ENCODE assay signal across 8 cellular contexts in genomic region chr12:10214877-10215267, GRCh38. TPM values are rescaled to one million over a fixed set of nuclear protein-coding genes. Genes with fewer than 3 reads are reported as not detected.
A peak's percentile ranks its signal among the peaks of the same experiment; 100 is the strongest.
DNase-seq lines count a peak whose midpoint lies in the region; ATAC-seq, FAIRE-seq and TF ChIP-seq lines count a peak whose summit lies in the region.

No MANE protein-coding gene starts in this region.

- no peak for ATAC-seq in natural killer cell
- no peak for ATAC-seq in HG02885 (IDR thresholded peaks at IDR 0.05; ENCODE audit: poor library complexity, unreplicated experiment)

- H3K27ac Mint-ChIP-seq in natural killer cell, result peak overlapping the region; percentile 91 to 97

- no peaks in the 10 kb centered on the region for H3K36me3 Mint-ChIP-seq in natural killer cell

- DNase-seq in AG10803 (ENCODE audit: low read depth) (peak; percentile 8), NCI-H460 (ENCODE audit: extremely low read depth, low read depth) (peak; percentile 33), H1 (ENCODE audit: low read depth in 1 of 2, low spot score in 2 of 2) (no peak), natural killer cell (no peak), posterior vena cava (ENCODE audit: low spot score) (no peak), hippocampal formation (lab: John Stamatoyannopoulos, UW) (no peak), DMS79 (lab: John Stamatoyannopoulos, UW) (no peak)

- H3K27ac ChIP-seq in H1 (ENCODE audit: low read depth, low read length), result no peak overlapping the region

- no peak overlapping the region for H3K14ac ChIP-seq in H1 (ENCODE audit: insufficient read length)

- H3K27me3 Mint-ChIP-seq in natural killer cell (ENCODE audit: low read depth in 2 of 2), result no peaks in the 10 kb centered on the region

- peaks cover 32 to 34% of the 10 kb centered on the region in 2 donors for H3K4me1 Mint-ChIP-seq in natural killer cell

- no peak overlapping the region for H3K18ac ChIP-seq in H1 (ENCODE audit: extremely low read depth, low read length)

- no peak overlapping the region for H2BK12ac ChIP-seq in H1 (ENCODE audit: low read depth, low read length)

- H4K20me1 ChIP-seq in H1 (replicated peaks in 1 of 2; ENCODE audit: control insufficient read depth in 1 of 2, insufficient read depth in 2 of 2, low read length in 2 of 2), result no peaks in the 10 kb centered on the region

- TF ChIP-seq CTCF in AG10803 (conservative IDR thresholded peaks at IDR 0.05; ENCODE audit: low read length) (no peak), H1 (IDR thresholded peaks at IDR 0.05; ENCODE audit: control extremely low read depth in 1 of 3, insufficient read depth in 1 of 3, low read depth in 1 of 3, low read length in 3 of 3) (no peak), natural killer cell (IDR thresholded peaks at IDR 0.05) (no peak)

- no peak overlapping the region for H3K23ac ChIP-seq in H1 (ENCODE audit: insufficient read length)

- TF ChIP-seq RAD21 in H1 (IDR thresholded peaks at IDR 0.05 in 1 of 2, conservative IDR thresholded peaks at IDR 0.05 in 1 of 2; ENCODE audit: low read depth in 2 of 2, low read length in 2 of 2), result no peak

- H3K36me3 ChIP-seq in H1 (ENCODE audit: control insufficient read depth in 2 of 4, insufficient read depth in 4 of 4, low read length in 3 of 4), result peaks cover 0 to 8% (median 3%) of the 10 kb centered on the region in 4 experiments; a peak in 6 of 8 replicates

- H4K91ac ChIP-seq in H1 (replicated peaks; ENCODE audit: insufficient read length, low read length), result no peak overlapping the region

- H3K79me2 ChIP-seq in H1 (ENCODE audit: control insufficient read depth in 1 of 2, insufficient read depth in 2 of 2, low read length in 2 of 2), result peaks cover 0 to 38% of the 10 kb centered on the region in 2 experiments; a peak in 3 of 4 replicates

- no peak overlapping the region for H3K4ac ChIP-seq in H1 (replicated peaks; ENCODE audit: insufficient read length, low read depth, low read length)

- peaks cover 2% of the 10 kb centered on the region; the same call in 1 of the 2 replicates for H3K79me1 ChIP-seq in H1 (ENCODE audit: low read depth, low read length)

- TF ChIP-seq POLR2A in H1 (IDR thresholded peaks at IDR 0.05; ENCODE audit: control extremely low read depth in 1 of 2, low read depth in 2 of 2, low read length in 2 of 2), result no peak

- no peak overlapping the region for H2BK5ac ChIP-seq in H1 (ENCODE audit: low read depth, low read length)

- peak overlapping the region; percentile 95 for H3K4me3 Mint-ChIP-seq in natural killer cell

- FAIRE-seq in H1 (lab: Jason Lieb, UNC), result no peak

- no peak overlapping the region for H4K5ac ChIP-seq in H1 (ENCODE audit: insufficient read length, low read depth, low read length)

- CTCF ChIA-PET in H1 (lab: Charles Lee; ENCODE audit: partially characterized antibody), result interaction anchor here (1.5 to 2.2 kb wide), 2 partner anchors 21 to 62 kb away, joined by 7 to 8 read pairs; no protein-coding TSS in a partner anchor

- peak overlapping the region; percentile 99 for H3K4me3 ChIP-seq in AG10803 (ENCODE audit: low read length)
- peak overlapping the region in 2 of 4 experiments; percentile 66 to 97; a peak in 5 of 8 replicates for H3K4me3 ChIP-seq in H1 (ENCODE audit: extremely low read depth in 1 of 4, insufficient read depth in 2 of 4, low read depth in 3 of 4, low read length in 4 of 4)

- 86% methylated on average over 3 of the region's 3 CpGs; no CpG with 5 or more reads in 1 of the 2 experiments for WGBS in H1 (ENCODE audit: extremely low coverage in 1 of 2, insufficient coverage in 1 of 2, insufficient read length in 1 of 2, insufficient replicate concordance in 2 of 2, low coverage in 1 of 2, low lambda C conversion rate in 2 of 2, missing lambda C conversion rate in 1 of 2), 2 experiments

- H2AK5ac ChIP-seq in H1 (ENCODE audit: low read depth, low read length), result no peak overlapping the region

- H2BK120ac ChIP-seq in H1 (replicated peaks; ENCODE audit: low read depth, low read length), result no peak overlapping the region

- H3K27me3 ChIP-seq in H1 (replicated peaks in 1 of 4; ENCODE audit: control insufficient read depth in 3 of 4, extremely low read depth in 1 of 4, insufficient read depth in 3 of 4, low read length in 3 of 4), result no peaks in the 10 kb centered on the region

- no peak overlapping the region for H2AFZ ChIP-seq in H1 (ENCODE audit: low read length)

- no peaks in the 10 kb centered on the region for H3K9me3 Mint-ChIP-seq in natural killer cell

- H3K56ac ChIP-seq in H1 (replicated peaks; ENCODE audit: insufficient read length, low read depth, low read length), result no peak overlapping the region

- no peaks in the 10 kb centered on the region for H3K9me3 ChIP-seq in H1 (ENCODE audit: insufficient read depth in 2 of 2, low read depth in 1 of 2, low read length in 1 of 2)

- POLR2A ChIA-PET in H1 (lab: Charles Lee; ENCODE audit: partially characterized antibody), result interaction anchor here (1.2 to 3.1 kb wide), 3 partner anchors 9 to 503 kb away, joined by 3 to 14 read pairs (median 13); no protein-coding TSS in a partner anchor

- H3K9ac ChIP-seq in H1 (replicated peaks in 1 of 4; ENCODE audit: extremely low read depth in 1 of 4, low read depth in 3 of 4, low read length in 3 of 4), result no peak overlapping the region; a peak in 1 of 7 replicates

- peak overlapping the region; percentile 72 to 94 for H3K4me2 ChIP-seq in H1 (ENCODE audit: insufficient read depth in 1 of 2, low read depth in 2 of 2, low read length in 2 of 2)

- no peak overlapping the region for H2BK20ac ChIP-seq in H1 (ENCODE audit: low read length)

- H3K23me2 ChIP-seq in H1 (ENCODE audit: low read depth, low read length), result peaks cover 8% of the 10 kb centered on the region

- TF ChIP-seq EP300 in H1 (IDR thresholded peaks at IDR 0.05; ENCODE audit: borderline replicate concordance in 1 of 2, low read depth in 2 of 2, low read length in 2 of 2), result no peak

- H2BK15ac ChIP-seq in H1 (ENCODE audit: low read length), result no peak overlapping the region

- intact Hi-C loops in natural killer cell (cut with micrococcal nuclease) (loop anchor here (5.0 to 10.0 kb wide), 2 partner anchors 282 to 570 kb away; no protein-coding TSS in a partner anchor), posterior vena cava (cut with DNase I) (loop anchor here in 1 of 2 donors (10.0 kb wide), 1 partner anchor 960 kb away; the partner anchor contains the start of gene SMIM10L1)

- peaks cover 0 to 10% (median 3%) of the 10 kb centered on the region in 4 experiments; a peak in 5 of 7 replicates for H3K4me1 ChIP-seq in H1 (replicated peaks in 1 of 4; ENCODE audit: control insufficient read depth in 3 of 4, insufficient read depth in 4 of 4, low read length in 3 of 4)

- H4K8ac ChIP-seq in H1 (ENCODE audit: extremely low read depth, insufficient read depth, low read length), result no peak overlapping the region

TF ChIP-seq in H1, 55 proteins besides CTCF, POLR2A, EP300 and RAD21 (continues in another document):
- no peak for TF ChIP-seq RBBP5 (IDR thresholded peaks at IDR 0.05; ENCODE audit: borderline replicate concordance, low read depth, low read length)
- TF ChIP-seq SP2 (IDR thresholded peaks at IDR 0.05; ENCODE audit: low read length), result no peak
- TF ChIP-seq TAF7 (optimal IDR thresholded peaks at IDR 0.05; ENCODE audit: borderline replicate concordance, low read depth, low read length), result no peak
- no peak for TF ChIP-seq BCL11A (IDR thresholded peaks at IDR 0.05; ENCODE audit: low read depth in 2 of 2, low read length in 2 of 2)
- no peak for TF ChIP-seq ZNF274 (IDR thresholded peaks at IDR 0.05; ENCODE audit: borderline replicate concordance, extremely low read depth, low read length)

RNA-seq across cellular contexts. Expression of gene GABARAPL1, which starts 2.2 kb away (rescaled TPM):
- total RNA-seq in NCI-H460 (2014; rRNA removed; shearing (Covaris generic)), result 38.1 and 42.7 TPM in 2 replicates
- 19.5 and 37.0 TPM in 2 replicates for polyA plus RNA-seq in NCI-H460 (2014; cell fraction: nucleus; rRNA removed)
- 80.9 and 87.9 TPM in 2 replicates for total RNA-seq in H1 (2021; fragmentation: NEBNext Ultra II Directional; extraction: Animal tissue kit (Norgen Biotek cat#: 25700))
- 35.9 and 56.1 TPM in 2 replicates for polyA plus RNA-seq in H1 (2011; rRNA removed)
- polyA plus RNA-seq in H1 (2011; cell fraction: cytosol; rRNA removed), result 72.5 TPM
- 30.2 TPM for polyA plus RNA-seq in H1 (2011; cell fraction: nucleus; rRNA removed)
- polyA plus RNA-seq in H1 (2012, experiment 1 of 2), result 77.9 to 103 TPM (median 89.7 TPM) in 4 replicates
- 34.4 TPM for polyA plus RNA-seq in H1 (2012, experiment 2 of 2)
- polyA plus RNA-seq in H1 (2013, experiment 1 of 2), result 39.6 TPM
- polyA plus RNA-seq in H1 (2013, experiment 2 of 2), result 41.7 TPM
- polyA minus RNA-seq in H1 (2011; rRNA and poly(A)+ RNA removed), result 57.8 and 71.4 TPM in 2 replicates
- 26.6 TPM for polyA minus RNA-seq in H1 (2011; cell fraction: cytosol; rRNA and poly(A)+ RNA removed)
- 35.1 TPM for polyA minus RNA-seq in H1 (2011; cell fraction: nucleus; rRNA and poly(A)+ RNA removed)
- total RNA-seq in natural killer cell, result 100 to 1,000 TPM; 157 to 233 (median 160) TPM
- 10 to 100 TPM; 73.5 to 77.0 TPM for total RNA-seq in posterior vena cava

RNA-seq across cellular contexts. Expression of gene TMEM52B, which starts 36.0 kb away (rescaled TPM):
- not detected in 2 replicates for total RNA-seq in NCI-H460 (2014; rRNA removed; shearing (Covaris generic))
- polyA plus RNA-seq in NCI-H460 (2014; cell fraction: nucleus; rRNA removed), result not detected in 2 replicates
- total RNA-seq in H1 (2021; fragmentation: NEBNext Ultra II Directional; extraction: Animal tissue kit (Norgen Biotek cat#: 25700)), result not detected in 2 replicates
- polyA plus RNA-seq in H1 (2011; rRNA removed), result not detected in 2 replicates
- polyA plus RNA-seq in H1 (2011; cell fraction: cytosol; rRNA removed), result not detected
- not detected for polyA plus RNA-seq in H1 (2011; cell fraction: nucleus; rRNA removed)
- polyA plus RNA-seq in H1 (2012, experiment 1 of 2), result not detected in 4 replicates
- not detected for polyA plus RNA-seq in H1 (2012, experiment 2 of 2)
- not detected for polyA plus RNA-seq in H1 (2013, experiment 1 of 2)
- not detected for polyA plus RNA-seq in H1 (2013, experiment 2 of 2)
- not detected in 2 replicates for polyA minus RNA-seq in H1 (2011; rRNA and poly(A)+ RNA removed)
- not detected for polyA minus RNA-seq in H1 (2011; cell fraction: cytosol; rRNA and poly(A)+ RNA removed)
- polyA minus RNA-seq in H1 (2011; cell fraction: nucleus; rRNA and poly(A)+ RNA removed), result not detected
- total RNA-seq in natural killer cell (1 to 10 TPM in 1 of 3 donors, not detected in 2; 1.5 TPM), posterior vena cava (not detected)

RNA-seq across cellular contexts. Expression of gene OLR1, which starts 42.9 kb away (rescaled TPM):
- not detected in 2 replicates for total RNA-seq in NCI-H460 (2014; rRNA removed; shearing (Covaris generic))
- not detected in 2 replicates for polyA plus RNA-seq in NCI-H460 (2014; cell fraction: nucleus; rRNA removed)
- not detected in 2 replicates for total RNA-seq in H1 (2021; fragmentation: NEBNext Ultra II Directional; extraction: Animal tissue kit (Norgen Biotek cat#: 25700))
- not detected in 2 replicates for polyA plus RNA-seq in H1 (2011; rRNA removed)
- not detected for polyA plus RNA-seq in H1 (2011; cell fraction: cytosol; rRNA removed)
- not detected for polyA plus RNA-seq in H1 (2011; cell fraction: nucleus; rRNA removed)
- not detected in 4 replicates for polyA plus RNA-seq in H1 (2012, experiment 1 of 2)
- not detected for polyA plus RNA-seq in H1 (2012, experiment 2 of 2)
- not detected for polyA plus RNA-seq in H1 (2013, experiment 1 of 2)
- not detected for polyA plus RNA-seq in H1 (2013, experiment 2 of 2)
- polyA minus RNA-seq in H1 (2011; rRNA and poly(A)+ RNA removed), result not detected in 2 replicates
- polyA minus RNA-seq in H1 (2011; cell fraction: cytosol; rRNA and poly(A)+ RNA removed), result 0.88 TPM
- 0.80 TPM for polyA minus RNA-seq in H1 (2011; cell fraction: nucleus; rRNA and poly(A)+ RNA removed)
- total RNA-seq in natural killer cell, result 1 to 10 TPM in 2 of 3 donors, not detected in 1; 2.3 to 3.1 TPM
- under 1 TPM in 1 of 2 donors, not detected in 1; 0.71 TPM for total RNA-seq in posterior vena cava

Comparison
In these comparisons a context has a peak if more than half of its experiments do, and no peak if none do; other contexts are left out.
1. DNase-seq: peak in AG10803 (single experiment) and NCI-H460 (single experiment); none in H1 (0 of 2), natural killer cell (single experiment), posterior vena cava (single experiment), hippocampal formation (0 of 2) and DMS79 (single experiment).